In the genomic region with DNA sequence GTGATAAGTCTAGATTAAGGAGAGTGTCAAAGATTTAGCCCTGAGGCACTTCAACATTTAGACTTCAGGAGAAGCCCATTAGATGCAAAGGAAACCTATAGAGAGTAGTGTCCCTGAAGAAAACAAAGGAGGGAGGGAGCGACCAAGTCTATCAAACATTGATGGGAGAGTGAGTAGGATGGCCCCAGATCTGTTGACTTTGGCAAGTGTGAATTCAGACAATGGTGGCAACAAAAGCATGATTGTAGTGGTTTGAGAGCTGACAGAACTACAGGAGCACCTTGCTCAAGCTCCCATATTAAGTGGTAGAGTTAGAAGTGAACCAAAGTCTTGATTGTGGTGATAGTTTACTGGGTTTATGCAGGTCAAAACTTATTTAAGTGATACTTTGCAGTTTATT, we compare ENCODE assay signal across 8 cellular contexts. TPM values are rescaled to one million over a fixed set of nuclear protein-coding genes. Genes with fewer than 3 reads are reported as not detected.
A peak's percentile ranks its signal among the peaks of the same experiment; 100 is the strongest.
DNase-seq lines count a peak whose midpoint lies in the region; TF ChIP-seq lines count a peak whose summit lies in the region.

No MANE protein-coding gene starts in this region.

- H3K9me3 ChIP-seq in BLaER1 = no peaks in the 10 kb centered on the region
- no peaks in the 10 kb centered on the region for H3K9me3 ChIP-seq in colonic mucosa
- H3K9me3 ChIP-seq in neural cell (ENCODE audit: low read length) = no peaks in the 10 kb centered on the region

- H2AFZ ChIP-seq in neural cell (ENCODE audit: low read depth, low read length) = no peak overlapping the region

- no peak for TF ChIP-seq RAD21 in neural cell (conservative IDR thresholded peaks at IDR 0.05)

- no peaks in the 10 kb centered on the region for H3K27me3 ChIP-seq in BLaER1
- H3K27me3 ChIP-seq in colonic mucosa = no peaks in the 10 kb centered on the region
- H3K27me3 ChIP-seq in neural cell (ENCODE audit: insufficient read depth, low read depth, low read length) = peaks cover 7% of the 10 kb centered on the region

- H3K4me2 ChIP-seq in BLaER1 (peak overlapping the region; percentile 92), neural cell (ENCODE audit: low read length) (peak overlapping the region; percentile 98)

- H4K20me1 ChIP-seq in BLaER1 (peaks cover 39% of the 10 kb centered on the region), neural cell (ENCODE audit: insufficient read depth) (no peaks in the 10 kb centered on the region)

- H3K4me1 ChIP-seq in BLaER1 = peaks cover 40% of the 10 kb centered on the region
- H3K4me1 ChIP-seq in colonic mucosa = peaks cover 21% of the 10 kb centered on the region

- no peaks in the 10 kb centered on the region for H3K9me2 ChIP-seq in neural cell (ENCODE audit: insufficient read depth, low read length)

- H3K9ac ChIP-seq in BLaER1 = peak overlapping the region; percentile 91
- peak overlapping the region; percentile 67 to 92 for H3K9ac ChIP-seq in colonic mucosa (ENCODE audit: low read depth in 2 of 2, low read length in 2 of 2)
- peak overlapping the region; percentile 81 for H3K9ac ChIP-seq in neural cell (ENCODE audit: low read length)

- intact Hi-C loops in colonic mucosa (cut with DNase I) = no loop called here

- H3K27ac ChIP-seq in BLaER1 (no peak overlapping the region), colonic mucosa (no peak overlapping the region), neural cell (ENCODE audit: low read length) (no peak overlapping the region)

- TF ChIP-seq CTCF in LNCaP clone FGC (IDR thresholded peaks at IDR 0.05; ENCODE audit: control insufficient read depth, extremely low read depth, insufficient read depth) (no peak), colonic mucosa (IDR thresholded peaks at IDR 0.05) (no peak), neural cell (IDR thresholded peaks at IDR 0.05; ENCODE audit: poor library complexity, severe bottlenecking) (no peak)

- DNase-seq in LNCaP clone FGC (ENCODE audit: low read depth) (no peak), colonic mucosa (no peak), hepatic stellate cell (ENCODE audit: low spot score) (no peak), GOT3 (lab: John Stamatoyannopoulos, UW) (no peak), inferior parietal cortex (ENCODE audit: extremely low spot score) (no peak), GF-D8 (lab: John Stamatoyannopoulos, UW) (no peak)

- H3K79me2 ChIP-seq in neural cell (replicated peaks; ENCODE audit: insufficient read depth, low read length) = peaks cover 31% of the 10 kb centered on the region

- peaks cover 25% of the 10 kb centered on the region; the same call in 1 of the 2 replicates for H3K36me3 ChIP-seq in BLaER1
- no peaks in the 10 kb centered on the region for H3K36me3 ChIP-seq in colonic mucosa
- no peaks in the 10 kb centered on the region for H3K36me3 ChIP-seq in neural cell (ENCODE audit: insufficient read depth, low read length)

- no peaks in the 10 kb centered on the region for H3F3A ChIP-seq in neural cell (ENCODE audit: insufficient read depth, low read length, poor library complexity, severe bottlenecking)

- H3K4me3 ChIP-seq in BLaER1 (peak overlapping the region; percentile 75), LNCaP clone FGC (ENCODE audit: low read depth, low read length) (peak overlapping the region; percentile 84), colonic mucosa (peak overlapping the region; percentile 73), neural cell (ENCODE audit: low read length) (peak overlapping the region; percentile 77)

- TF ChIP-seq EP300 in neural cell (conservative IDR thresholded peaks at IDR 0.05; ENCODE audit: poor library complexity, severe bottlenecking) = no peak

TF ChIP-seq in neural cell, 6 proteins besides CTCF, POLR2A, EP300 and RAD21:
- TF ChIP-seq EZH2 (IDR thresholded peaks at IDR 0.05; ENCODE audit: borderline replicate concordance, insufficient read depth, low read length, poor library complexity, severe bottlenecking) = no peak

RNA-seq across cellular contexts. Expression of a gene that starts 1.0 kb away (rescaled TPM):
- total RNA-seq in colonic mucosa = 10 to 100 TPM; 43.6 to 61.3 TPM
- 17.6 and 19.5 TPM in 2 replicates for polyA plus RNA-seq in neural cell
- 32.6 and 37.5 TPM in 2 replicates for polyA minus RNA-seq in neural cell

RNA-seq across cellular contexts. Expression of a gene that starts 13.2 kb away (rescaled TPM):
- 1 to 10 TPM; 3.9 to 7.2 TPM for total RNA-seq in colonic mucosa
- 11.7 and 13.0 TPM in 2 replicates for polyA plus RNA-seq in neural cell
- 29.8 and 30.7 TPM in 2 replicates for polyA minus RNA-seq in neural cell

RNA-seq across cellular contexts. Expression of a gene that starts 14.0 kb away (rescaled TPM):
- 10 to 100 TPM; 42.2 to 49.3 TPM for total RNA-seq in colonic mucosa
- polyA plus RNA-seq in neural cell = 32.1 and 38.9 TPM in 2 replicates
- polyA minus RNA-seq in neural cell = 62.6 and 65.3 TPM in 2 replicates

RNA-seq across cellular contexts. Expression of a gene that starts 46.8 kb away (rescaled TPM):
- 10 to 100 TPM; 46.9 to 78.2 TPM for total RNA-seq in colonic mucosa
- 13.7 and 18.8 TPM in 2 replicates for polyA plus RNA-seq in neural cell
- polyA minus RNA-seq in neural cell = 36.0 and 41.6 TPM in 2 replicates

RNA-seq across cellular contexts. Expression of a gene that starts 47.4 kb away (rescaled TPM):
- total RNA-seq in colonic mucosa = 10 to 100 TPM; 63.6 to 70.3 TPM
- polyA plus RNA-seq in neural cell = 77.7 and 106 TPM in 2 replicates
- polyA minus RNA-seq in neural cell = 56.3 and 58.2 TPM in 2 replicates
